Comparison of ENCODE assay signal across 16 cellular contexts in the genomic region with DNA sequence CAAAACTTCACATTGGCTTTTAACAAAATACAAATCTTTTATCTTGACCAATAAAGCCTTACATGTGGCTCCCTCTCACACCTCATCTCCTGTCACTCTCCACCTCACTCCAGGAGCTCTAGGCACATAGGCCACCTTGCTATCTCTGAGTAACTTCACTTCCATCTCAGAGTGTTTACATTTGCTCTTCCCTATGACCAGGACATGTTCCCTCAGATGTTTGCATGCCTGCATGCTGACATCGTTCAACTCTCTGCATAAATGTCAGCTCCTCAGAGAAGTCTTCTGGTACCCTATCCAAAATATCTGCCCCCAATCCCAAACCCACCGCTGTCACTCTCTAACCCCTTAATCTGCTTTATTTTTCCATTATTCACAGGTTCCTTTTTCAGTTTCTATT.
DNase-seq lines count a peak whose midpoint lies in the region; ATAC-seq and TF ChIP-seq lines count a peak whose summit lies in the region.
"Had no signal": no experiment of that assay in that cellular context is flagged by ENCODE, and none has a peak within 500 bp of the region (broad histone marks: within the 10 kb centered on the region; RNA-seq: fewer than 3 reads in every experiment).

No MANE protein-coding gene starts in this region.

- H3K4me1 ChIP-seq in mesodermal cell (ENCODE audit: control insufficient read depth, insufficient read depth, low read length, poor library complexity, severe bottlenecking) (peaks cover 27% of the 10 kb centered on the region), esophagus muscularis mucosa (peaks cover 0 to 20% (median 13%) of the 10 kb centered on the region in 4 donors)
- H3K4me1 ChIP-seq: right lobe of liver had no signal

- H3K9me3 Mint-ChIP-seq in HFFc6, result peaks cover 11% of the 10 kb centered on the region

- ATAC-seq in GM18870 (IDR thresholded peaks at IDR 0.05; ENCODE audit: unreplicated experiment), result no peak
- ATAC-seq: gastroesophageal sphincter, left colon, Right ventricle myocardium inferior had no signal

- TF ChIP-seq EP300 in esophagus muscularis mucosa (IDR thresholded peaks at IDR 0.05), result no peak

- no peaks in the 10 kb centered on the region for H3K36me3 ChIP-seq in brain microvascular endothelial cell (replicated peaks)
- no peaks in the 10 kb centered on the region for H3K36me3 ChIP-seq in mesodermal cell (ENCODE audit: control insufficient read depth, insufficient read depth, low read length)
- no peaks in the 10 kb centered on the region for H3K36me3 ChIP-seq in esophagus muscularis mucosa
- H3K36me3 ChIP-seq: gastroesophageal sphincter, right lobe of liver, thoracic aorta had no signal

- H3K27me3 Mint-ChIP-seq in HFFc6 (ENCODE audit: insufficient read depth), result peaks cover 2% of the 10 kb centered on the region; the same call in 1 of the 2 replicates

- 80 to 97% methylated on average over 2 of the region's 2 CpGs for WGBS in mesodermal cell (ENCODE audit: insufficient coverage in 2 of 2), 2 experiments
- WGBS in esophagus muscularis mucosa, result 76% methylated on average over 2 of the region's 2 CpGs

- H3K9me3 ChIP-seq in mesodermal cell (ENCODE audit: control insufficient read depth, low read length) (peaks cover 22% of the 10 kb centered on the region), esophagus muscularis mucosa (no peaks in the 10 kb centered on the region)
- H3K9me3 ChIP-seq: gastroesophageal sphincter, right lobe of liver had no signal

- H3K36me3 Mint-ChIP-seq in HFFc6 (ENCODE audit: low read depth), result peaks cover 25% of the 10 kb centered on the region

- H3K27ac ChIP-seq in brain microvascular endothelial cell, result peak overlapping the region; percentile 90
- H3K27ac ChIP-seq in mesodermal cell (ENCODE audit: low read depth, low read length, severe bottlenecking), result peak overlapping the region; percentile 77
- no peak overlapping the region for H3K27ac ChIP-seq in esophagus muscularis mucosa (replicated peaks in 1 of 4)
- H3K27ac ChIP-seq: gastroesophageal sphincter, right lobe of liver, thoracic aorta had no signal

- intact Hi-C loops in esophagus muscularis mucosa (cut with DNase I), result no loop called here

- H3K4me3 Mint-ChIP-seq in HFFc6, result peak overlapping the region; percentile 7

- peak overlapping the region; percentile 83 for H3K27ac Mint-ChIP-seq in HFFc6

- TF ChIP-seq POLR2A in esophagus muscularis mucosa (IDR thresholded peaks at IDR 0.05; ENCODE audit: low read depth), result no peak

- no peak for TF ChIP-seq CTCF in HFFc6 (IDR thresholded peaks at IDR 0.05)
- TF ChIP-seq CTCF in brain microvascular endothelial cell (IDR thresholded peaks at IDR 0.05; ENCODE audit: low read depth, low read length, missing control alignments), result no peak
- no peak for TF ChIP-seq CTCF in esophagus muscularis mucosa (IDR thresholded peaks at IDR 0.05)

- peaks cover 51% of the 10 kb centered on the region for H3K4me1 Mint-ChIP-seq in HFFc6 (ENCODE audit: low read depth)

- H3K4me3 ChIP-seq in brain microvascular endothelial cell (ENCODE audit: low read depth, low read length), result no peak overlapping the region
- H3K4me3 ChIP-seq in mesodermal cell (ENCODE audit: extremely low read depth, insufficient read depth, low read length, poor library complexity, severe bottlenecking), result no peak overlapping the region
- H3K4me3 ChIP-seq in esophagus muscularis mucosa, result no peak overlapping the region
- H3K4me3 ChIP-seq: gastroesophageal sphincter, right lobe of liver, thoracic aorta had no signal

- H3K27me3 ChIP-seq in brain microvascular endothelial cell (replicated peaks) (no peaks in the 10 kb centered on the region), esophagus muscularis mucosa (no peaks in the 10 kb centered on the region)
- H3K27me3 ChIP-seq: gastroesophageal sphincter, right lobe of liver had no signal

- DNase-seq in DMS53 (lab: John Stamatoyannopoulos, UW) (peak; percentile 49), HFFc6 (no peak), brain microvascular endothelial cell (peak; percentile 26), SHP77 treated with DMSO at 0.1 percent for 48 hours (lab: John Stamatoyannopoulos, UW) (no peak), esophagus muscularis mucosa (ENCODE audit: extremely low spot score) (no peak), NCI-H1105 (lab: John Stamatoyannopoulos, UW) (no peak)
- DNase-seq: KG1, left colon, NCI-H1694 treated with DMSO at 0.1 percent for 48 hours, NCI-H526 had no signal

- in situ Hi-C loops in brain microvascular endothelial cell (cut with HindIII; ENCODE audit: low pct_ligation_motif_present, low sequenced_read_pairs), result no loop called here

Comparison
In these comparisons a context has a peak if more than half of its experiments do, and no peak if none do; other contexts are left out.
1. DNase-seq: peak in DMS53 (single experiment) and brain microvascular endothelial cell (single experiment); none in HFFc6 (single experiment), SHP77 treated with DMSO at 0.1 percent for 48 hours (single experiment), esophagus muscularis mucosa (single experiment) and NCI-H1105 (single experiment).
2. H3K27ac ChIP-seq: peak in brain microvascular endothelial cell (single experiment) and mesodermal cell (single experiment); none in esophagus muscularis mucosa (0 of 4).